Comparison of ENCODE assay signal across 1 cellular context in the genomic region with DNA sequence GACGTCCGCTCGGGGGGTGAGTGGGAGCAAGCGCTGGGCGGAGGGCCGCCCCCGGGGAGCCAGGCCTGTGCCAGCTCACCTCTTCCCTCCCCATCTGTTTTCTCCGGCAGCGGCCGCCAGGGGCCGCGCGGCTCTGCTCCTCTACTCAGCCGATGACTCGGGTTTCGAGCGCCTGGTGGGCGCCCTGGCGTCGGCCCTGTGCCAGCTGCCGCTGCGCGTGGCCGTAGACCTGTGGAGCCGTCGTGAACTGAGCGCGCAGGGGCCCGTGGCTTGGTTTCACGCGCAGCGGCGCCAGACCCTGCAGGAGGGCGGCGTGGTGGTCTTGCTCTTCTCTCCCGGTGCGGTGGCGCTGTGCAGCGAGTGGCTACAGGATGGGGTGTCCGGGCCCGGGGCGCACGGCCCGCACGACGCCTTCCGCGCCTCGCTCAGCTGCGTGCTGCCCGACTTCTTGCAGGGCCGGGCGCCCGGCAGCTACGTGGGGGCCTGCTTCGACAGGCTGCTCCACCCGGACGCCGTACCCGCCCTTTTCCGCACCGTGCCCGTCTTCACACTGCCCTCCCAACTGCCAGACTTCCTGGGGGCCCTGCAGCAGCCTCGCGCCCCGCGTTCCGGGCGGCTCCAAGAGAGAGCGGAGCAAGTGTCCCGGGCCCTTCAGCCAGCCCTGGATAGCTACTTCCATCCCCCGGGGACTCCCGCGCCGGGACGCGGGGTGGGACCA.
TF ChIP-seq lines count a peak whose summit lies in the region.

No MANE protein-coding gene starts in this region.

TF ChIP-seq in HepG2, 621 proteins besides CTCF, POLR2A, EP300 and RAD21 (continued from another document and continues in another):
- TF ChIP-seq, protein P1, sequence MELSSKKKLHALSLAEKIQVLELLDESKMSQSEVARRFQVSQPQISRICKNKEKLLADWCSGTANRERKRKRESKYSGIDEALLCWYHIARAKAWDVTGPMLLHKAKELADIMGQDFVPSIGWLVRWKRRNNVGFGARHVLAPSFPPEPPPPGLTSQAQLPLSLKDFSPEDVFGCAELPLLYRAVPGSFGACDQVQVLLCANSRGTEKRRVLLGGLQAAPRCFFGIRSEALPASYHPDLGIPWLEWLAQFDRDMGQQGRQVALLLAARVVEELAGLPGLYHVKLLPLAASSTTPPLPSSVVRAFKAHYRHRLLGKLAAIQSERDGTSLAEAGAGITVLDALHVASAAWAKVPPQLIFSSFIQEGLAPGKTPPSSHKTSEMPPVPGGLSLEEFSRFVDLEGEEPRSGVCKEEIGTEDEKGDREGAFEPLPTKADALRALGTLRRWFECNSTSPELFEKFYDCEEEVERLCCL (CRISPR knock-in tag; IDR thresholded peaks at IDR 0.05; ENCODE audit: borderline replicate concordance) = no peak
- TF ChIP-seq ZNF552 (CRISPR knock-in tag; IDR thresholded peaks at IDR 0.05; ENCODE audit: borderline replicate concordance) (no peak), ZNF136 (CRISPR knock-in tag; IDR thresholded peaks at IDR 0.05; ENCODE audit: low read depth) (no peak), HNF4A (CRISPR knock-in tag; IDR thresholded peaks at IDR 0.05) (0 out of 2 replicates have a peak, but pooled peaks have one; percentile 5), MAFK (conservative IDR thresholded peaks at IDR 0.05 in 1 of 2, IDR thresholded peaks at IDR 0.05 in 1 of 2; ENCODE audit: low read length in 2 of 2) (no peak), TP53 (CRISPR knock-in tag; conservative IDR thresholded peaks at IDR 0.05) (no peak), PAXIP1 (CRISPR knock-in tag; conservative IDR thresholded peaks at IDR 0.05) (peak; percentile 41; the same call in 1 of the 2 replicates), ZNF282 (IDR thresholded peaks at IDR 0.05; ENCODE audit: partially characterized antibody) (no peak), JUNB (CRISPR knock-in tag; IDR thresholded peaks at IDR 0.05; ENCODE audit: borderline replicate concordance) (no peak; the same call in 1 of the 2 replicates), EED (CRISPR knock-in tag; IDR thresholded peaks at IDR 0.05) (peak; percentile 90), KDM3A (CRISPR knock-in tag; IDR thresholded peaks at IDR 0.05; ENCODE audit: low read depth) (peak; percentile 45; the same call in 1 of the 2 replicates), REPIN1 (CRISPR knock-in tag; IDR thresholded peaks at IDR 0.05; ENCODE audit: borderline replicate concordance, low read depth) (no peak; the same call in 1 of the 2 replicates), ZNF556 (CRISPR knock-in tag; IDR thresholded peaks at IDR 0.05; ENCODE audit: borderline replicate concordance) (no peak; the same call in 1 of the 2 replicates), NFIC (IDR thresholded peaks at IDR 0.05; ENCODE audit: low read length) (no peak), MIER2 (CRISPR knock-in tag; IDR thresholded peaks at IDR 0.05) (no peak), KDM4B (CRISPR knock-in tag; IDR thresholded peaks at IDR 0.05) (no peak; the same call in 1 of the 2 replicates), EEA1 (CRISPR knock-in tag; IDR thresholded peaks at IDR 0.05; ENCODE audit: borderline replicate concordance) (peak; percentile 28; the same call in 1 of the 2 replicates), GATAD1 (CRISPR knock-in tag; IDR thresholded peaks at IDR 0.05) (no peak), LCORL (IDR thresholded peaks at IDR 0.05) (no peak), LCORL (CRISPR knock-in tag; IDR thresholded peaks at IDR 0.05) (peak; percentile 32), SIX1 (CRISPR knock-in tag; IDR thresholded peaks at IDR 0.05; ENCODE audit: borderline replicate concordance) (no peak; the same call in 1 of the 2 replicates), NR1H2 (CRISPR knock-in tag; IDR thresholded peaks at IDR 0.05; ENCODE audit: borderline replicate concordance, low read depth) (peak; percentile 77; the same call in 1 of the 2 replicates), ZIK1 (CRISPR knock-in tag; IDR thresholded peaks at IDR 0.05; ENCODE audit: borderline replicate concordance, low read depth) (peak; percentile 75; the same call in 1 of the 2 replicates), ZNF782 (CRISPR knock-in tag; IDR thresholded peaks at IDR 0.05; ENCODE audit: borderline replicate concordance) (peak; percentile 71; the same call in 1 of the 2 replicates), ZNF564 (CRISPR knock-in tag; IDR thresholded peaks at IDR 0.05) (peak; percentile 22; the same call in 1 of the 2 replicates), TEAD2 (CRISPR knock-in tag; IDR thresholded peaks at IDR 0.05) (peak; percentile 26; the same call in 1 of the 2 replicates), ZNF709 (CRISPR knock-in tag; IDR thresholded peaks at IDR 0.05) (peak; percentile 61; the same call in 1 of the 2 replicates), PREB (CRISPR knock-in tag; IDR thresholded peaks at IDR 0.05) (no peak), ZNF441 (CRISPR knock-in tag; IDR thresholded peaks at IDR 0.05; ENCODE audit: borderline replicate concordance) (no peak; the same call in 1 of the 2 replicates), ZNF484 (CRISPR knock-in tag; IDR thresholded peaks at IDR 0.05; ENCODE audit: borderline replicate concordance, low read depth) (peak; percentile 78; the same call in 1 of the 2 replicates), TCF7L2 (IDR thresholded peaks at IDR 0.05; ENCODE audit: low read depth, low read length) (no peak), PTBP1 (IDR thresholded peaks at IDR 0.05; ENCODE audit: low read depth, low read length, poor library complexity, severe bottlenecking) (peak; percentile 63), TERF1 (CRISPR knock-in tag; IDR thresholded peaks at IDR 0.05) (no peak), HMG20B (CRISPR knock-in tag; conservative IDR thresholded peaks at IDR 0.05) (no peak), NCOA1 (CRISPR knock-in tag; IDR thresholded peaks at IDR 0.05) (0 out of 2 replicates have a peak, but pooled peaks have one; percentile 10), ZNF883 (CRISPR knock-in tag; IDR thresholded peaks at IDR 0.05; ENCODE audit: not compliant biosample characterization) (no peak), ZNF775 (CRISPR knock-in tag; IDR thresholded peaks at IDR 0.05; ENCODE audit: borderline replicate concordance) (no peak), POLR2AphosphoS2 (IDR thresholded peaks at IDR 0.05; ENCODE audit: low read depth, low read length) (no peak), ATF1 (CRISPR knock-in tag; IDR thresholded peaks at IDR 0.05) (no peak), ETS1 (CRISPR knock-in tag; IDR thresholded peaks at IDR 0.05) (no peak; the same call in 1 of the 2 replicates), SUZ12 (IDR thresholded peaks at IDR 0.05; ENCODE audit: low read depth, low read length) (no peak), ZNF598 (CRISPR knock-in tag; IDR thresholded peaks at IDR 0.05; ENCODE audit: borderline replicate concordance) (no peak), KLF12 (CRISPR knock-in tag; IDR thresholded peaks at IDR 0.05; ENCODE audit: borderline replicate concordance) (peak; percentile 30; the same call in 1 of the 2 replicates), ZNF354B (CRISPR knock-in tag; IDR thresholded peaks at IDR 0.05) (no peak), KMT2A (CRISPR knock-in tag; IDR thresholded peaks at IDR 0.05) (0 out of 2 replicates have a peak, but pooled peaks have one; percentile 17)
- TF ChIP-seq, protein P2, sequence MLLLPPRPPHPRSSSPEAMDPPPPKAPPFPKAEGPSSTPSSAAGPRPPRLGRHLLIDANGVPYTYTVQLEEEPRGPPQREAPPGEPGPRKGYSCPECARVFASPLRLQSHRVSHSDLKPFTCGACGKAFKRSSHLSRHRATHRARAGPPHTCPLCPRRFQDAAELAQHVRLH (CRISPR knock-in tag; IDR thresholded peaks at IDR 0.05; ENCODE audit: borderline replicate concordance, low read depth) = 0 out of 2 replicates have a peak, but pooled peaks have one; percentile 3
- TF ChIP-seq, protein P3, sequence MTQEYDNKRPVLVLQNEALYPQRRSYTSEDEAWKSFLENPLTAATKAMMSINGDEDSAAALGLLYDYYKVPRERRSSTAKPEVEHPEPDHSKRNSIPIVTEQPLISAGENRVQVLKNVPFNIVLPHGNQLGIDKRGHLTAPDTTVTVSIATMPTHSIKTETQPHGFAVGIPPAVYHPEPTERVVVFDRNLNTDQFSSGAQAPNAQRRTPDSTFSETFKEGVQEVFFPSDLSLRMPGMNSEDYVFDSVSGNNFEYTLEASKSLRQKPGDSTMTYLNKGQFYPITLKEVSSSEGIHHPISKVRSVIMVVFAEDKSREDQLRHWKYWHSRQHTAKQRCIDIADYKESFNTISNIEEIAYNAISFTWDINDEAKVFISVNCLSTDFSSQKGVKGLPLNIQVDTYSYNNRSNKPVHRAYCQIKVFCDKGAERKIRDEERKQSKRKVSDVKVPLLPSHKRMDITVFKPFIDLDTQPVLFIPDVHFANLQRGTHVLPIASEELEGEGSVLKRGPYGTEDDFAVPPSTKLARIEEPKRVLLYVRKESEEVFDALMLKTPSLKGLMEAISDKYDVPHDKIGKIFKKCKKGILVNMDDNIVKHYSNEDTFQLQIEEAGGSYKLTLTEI (CRISPR knock-in tag; conservative IDR thresholded peaks at IDR 0.05) = no peak
- TF ChIP-seq, protein P4, sequence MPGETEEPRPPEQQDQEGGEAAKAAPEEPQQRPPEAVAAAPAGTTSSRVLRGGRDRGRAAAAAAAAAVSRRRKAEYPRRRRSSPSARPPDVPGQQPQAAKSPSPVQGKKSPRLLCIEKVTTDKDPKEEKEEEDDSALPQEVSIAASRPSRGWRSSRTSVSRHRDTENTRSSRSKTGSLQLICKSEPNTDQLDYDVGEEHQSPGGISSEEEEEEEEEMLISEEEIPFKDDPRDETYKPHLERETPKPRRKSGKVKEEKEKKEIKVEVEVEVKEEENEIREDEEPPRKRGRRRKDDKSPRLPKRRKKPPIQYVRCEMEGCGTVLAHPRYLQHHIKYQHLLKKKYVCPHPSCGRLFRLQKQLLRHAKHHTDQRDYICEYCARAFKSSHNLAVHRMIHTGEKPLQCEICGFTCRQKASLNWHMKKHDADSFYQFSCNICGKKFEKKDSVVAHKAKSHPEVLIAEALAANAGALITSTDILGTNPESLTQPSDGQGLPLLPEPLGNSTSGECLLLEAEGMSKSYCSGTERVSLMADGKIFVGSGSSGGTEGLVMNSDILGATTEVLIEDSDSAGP (CRISPR knock-in tag; IDR thresholded peaks at IDR 0.05; ENCODE audit: borderline replicate concordance) = no peak
- TF ChIP-seq, protein P5, sequence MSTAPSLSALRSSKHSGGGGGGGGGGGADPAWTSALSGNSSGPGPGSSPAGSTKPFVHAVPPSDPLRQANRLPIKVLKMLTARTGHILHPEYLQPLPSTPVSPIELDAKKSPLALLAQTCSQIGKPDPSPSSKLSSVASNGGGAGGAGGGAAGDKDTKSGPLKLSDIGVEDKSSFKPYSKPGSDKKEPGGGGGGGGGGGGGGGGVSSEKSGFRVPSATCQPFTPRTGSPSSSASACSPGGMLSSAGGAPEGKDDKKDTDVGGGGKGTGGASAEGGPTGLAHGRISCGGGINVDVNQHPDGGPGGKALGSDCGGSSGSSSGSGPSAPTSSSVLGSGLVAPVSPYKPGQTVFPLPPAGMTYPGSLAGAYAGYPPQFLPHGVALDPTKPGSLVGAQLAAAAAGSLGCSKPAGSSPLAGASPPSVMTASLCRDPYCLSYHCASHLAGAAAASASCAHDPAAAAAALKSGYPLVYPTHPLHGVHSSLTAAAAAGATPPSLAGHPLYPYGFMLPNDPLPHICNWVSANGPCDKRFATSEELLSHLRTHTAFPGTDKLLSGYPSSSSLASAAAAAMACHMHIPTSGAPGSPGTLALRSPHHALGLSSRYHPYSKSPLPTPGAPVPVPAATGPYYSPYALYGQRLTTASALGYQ (CRISPR knock-in tag; IDR thresholded peaks at IDR 0.05) = peak; percentile 46
